In genomic region chr12:86634706-86635410, GRCh38 we compare ENCODE assay signal across 22 cellular contexts.
DNase-seq lines count a peak whose midpoint lies in the region; ATAC-seq, FAIRE-seq and TF ChIP-seq lines count a peak whose summit lies in the region.
"Had no signal": no experiment of that assay in that cellular context is flagged by ENCODE, and none has a peak within 500 bp of the region (broad histone marks: within the 10 kb centered on the region; RNA-seq: fewer than 3 reads in every experiment).

No MANE protein-coding gene starts in this region.

- CTCF ChIA-PET in PC-3 (lab: Charles Lee), result no interaction called here
- CTCF ChIA-PET in endothelial cell of umbilical vein (lab: Charles Lee), result interaction anchor here (1.0 to 1.2 kb wide), 2 partner anchors 15 to 16 kb away, joined by 3 to 4 read pairs; no protein-coding TSS in a partner anchor

- no TSS peak for BruUV-seq in PC-3 (replicated peaks; lab: Mats Ljungman, UMichigan)
- no TSS peak for BruUV-seq in endothelial cell of umbilical vein (replicated peaks; lab: Mats Ljungman, UMichigan)

- peak overlapping the region; percentile 15; the same call in 1 of the 2 replicates for H3K4me3 ChIP-seq in PC-3 (ENCODE audit: low read length)
- H3K4me3 ChIP-seq in endothelial cell of umbilical vein (replicated peaks in 1 of 3; ENCODE audit: insufficient read depth in 1 of 3, low read depth in 1 of 3, low read length in 3 of 3), result no peak overlapping the region
- H3K4me3 ChIP-seq in coronary artery, result no peak overlapping the region
- H3K4me3 ChIP-seq in upper lobe of right lung, result no peak overlapping the region
- no peak overlapping the region for H3K4me3 ChIP-seq in WERI-Rb-1 (ENCODE audit: low read depth, low read length)
- H3K4me3 ChIP-seq: esophagus muscularis mucosa, thyroid gland had no signal

- no peaks in the 10 kb centered on the region for H3K9me1 ChIP-seq in endothelial cell of umbilical vein (replicated peaks; ENCODE audit: control insufficient read depth, extremely low read depth, insufficient read depth, low read length)

- H3K9me2 ChIP-seq in PC-3 (replicated peaks; ENCODE audit: low read length), result no peaks in the 10 kb centered on the region

- no peaks in the 10 kb centered on the region for H3K27me3 ChIP-seq in PC-3 (ENCODE audit: low read length)
- H3K27me3 ChIP-seq in endothelial cell of umbilical vein (ENCODE audit: control insufficient read depth in 2 of 2, insufficient read depth in 2 of 2, low read length in 2 of 2), result no peaks in the 10 kb centered on the region
- H3K27me3 ChIP-seq in upper lobe of right lung, result no peaks in the 10 kb centered on the region
- H3K27me3 ChIP-seq in WERI-Rb-1 (ENCODE audit: insufficient read depth, low read depth, severe bottlenecking), result no peaks in the 10 kb centered on the region
- H3K27me3 ChIP-seq: esophagus muscularis mucosa, thyroid gland had no signal

- intact Hi-C loops in PC-3 (cut with micrococcal nuclease), result no loop called here
- intact Hi-C loops in endothelial cell of umbilical vein (cut with micrococcal nuclease), result no loop called here
- intact Hi-C loops in Right ventricle myocardium superior (cut with DNase I), result no loop called here
- intact Hi-C loops in upper lobe of right lung (cut with DNase I), result no loop called here

- H3K9ac ChIP-seq in PC-3 (ENCODE audit: low read length), result peak overlapping the region; percentile 11; the same call in 1 of the 2 replicates
- no peak overlapping the region for H3K9ac ChIP-seq in endothelial cell of umbilical vein (replicated peaks; ENCODE audit: extremely low read depth, insufficient read depth, low read length)
- H3K9ac ChIP-seq: parathyroid adenoma had no signal

- no peaks in the 10 kb centered on the region for H3F3A ChIP-seq in PC-3 (ENCODE audit: low read length, unreplicated experiment)

- H3K79me2 ChIP-seq in PC-3 (ENCODE audit: low read length) (no peaks in the 10 kb centered on the region), endothelial cell of umbilical vein (ENCODE audit: control insufficient read depth, insufficient read depth, low read length) (no peaks in the 10 kb centered on the region)
- H3K79me2 ChIP-seq: parathyroid adenoma had no signal

- H2AFZ ChIP-seq in PC-3 (ENCODE audit: low read length), result peak overlapping the region; percentile 67
- H2AFZ ChIP-seq in endothelial cell of umbilical vein (ENCODE audit: low read depth, low read length), result no peak overlapping the region
- H2AFZ ChIP-seq: parathyroid adenoma had no signal

- DNase-seq in EL, result peak; percentile 3
- DNase-seq in PC-3, result peak; percentile 87
- no peak for DNase-seq in endothelial cell of umbilical vein (ENCODE audit: low read depth, low spot score)
- peak; percentile 57 for DNase-seq in kidney tubule cell (ENCODE audit: low spot score)
- DNase-seq in coronary artery (ENCODE audit: low spot score), result no peak
- no peak for DNase-seq in Right ventricle myocardium superior
- no peak for DNase-seq in upper lobe of right lung
- DNase-seq in WERI-Rb-1, result no peak
- DNase-seq: activated CD4-positive, alpha-beta T cell treated with anti-CD3 and anti-CD28 coated beads for 4 hours; activated CD8-positive, alpha-beta memory T cell treated with anti-CD3 and anti-CD28 coated beads, Interleukin-2, amount 10 ng/mL, durations not matched to agents 7 days and 5 days; activated naive CD8-positive, alpha-beta T cell treated with anti-CD3 and anti-CD28 coated beads, Interleukin-2, amount 10 ng/mL, durations not matched to agents 7 days and 5 days; CD8-positive, alpha-beta memory T cell; head of caudate nucleus; NCI-H1694; NCI-H2227 treated with DMSO at 0.1 percent for 48 hours; stimulated activated CD4-positive, alpha-beta T cell treated with anti-CD3 and anti-CD28 coated beads, Interleukin-1b, Interleukin-23, amount 100 ng/mL, for 48 hours; stimulated activated naive CD4-positive, alpha-beta T cell; thyroid gland had no signal

- H3K36me3 ChIP-seq in PC-3 (ENCODE audit: low read depth, low read length) (no peaks in the 10 kb centered on the region), endothelial cell of umbilical vein (ENCODE audit: control insufficient read depth in 2 of 2, extremely low read depth in 1 of 2, insufficient read depth in 2 of 2, low read length in 2 of 2) (no peaks in the 10 kb centered on the region), upper lobe of right lung (no peaks in the 10 kb centered on the region), WERI-Rb-1 (no peaks in the 10 kb centered on the region)
- H3K36me3 ChIP-seq: esophagus muscularis mucosa, thyroid gland had no signal

- H3K9me3 ChIP-seq in PC-3 (ENCODE audit: low read length) (peaks cover 8% of the 10 kb centered on the region; the same call in 1 of the 2 replicates), endothelial cell of umbilical vein (replicated peaks; ENCODE audit: control insufficient read depth, insufficient read depth, low read length) (no peaks in the 10 kb centered on the region), upper lobe of right lung (no peaks in the 10 kb centered on the region), WERI-Rb-1 (ENCODE audit: severe bottlenecking) (no peaks in the 10 kb centered on the region)
- H3K9me3 ChIP-seq: esophagus muscularis mucosa, thyroid gland had no signal

- TF ChIP-seq CTCF in PC-3 (conservative IDR thresholded peaks at IDR 0.05; ENCODE audit: low read depth, low read length) (no peak), endothelial cell of umbilical vein (IDR thresholded peaks at IDR 0.05; ENCODE audit: extremely low read depth in 1 of 2, insufficient read depth in 1 of 2, low read depth in 1 of 2, low read length in 2 of 2) (no peak), coronary artery (IDR thresholded peaks at IDR 0.05) (no peak), upper lobe of right lung (IDR thresholded peaks at IDR 0.05) (no peak), WERI-Rb-1 (IDR thresholded peaks at IDR 0.05; ENCODE audit: low read depth, low read length) (no peak)

- peak overlapping the region; percentile 79 for H3K27ac ChIP-seq in PC-3 (ENCODE audit: low read length)
- H3K27ac ChIP-seq in endothelial cell of umbilical vein (ENCODE audit: insufficient read depth, low read depth, low read length), result no peak overlapping the region
- no peak overlapping the region for H3K27ac ChIP-seq in coronary artery
- no peak overlapping the region for H3K27ac ChIP-seq in upper lobe of right lung
- H3K27ac ChIP-seq in WERI-Rb-1, result no peak overlapping the region
- H3K27ac ChIP-seq: esophagus muscularis mucosa, parathyroid adenoma, thyroid gland had no signal

- POLR2A ChIA-PET in PC-3 (lab: Charles Lee; ENCODE audit: unreplicated experiment), result interaction anchor here (0.7 kb wide), 1 partner anchor 74 kb away, joined by 4 read pairs; no protein-coding TSS in a partner anchor
- POLR2A ChIA-PET in endothelial cell of umbilical vein (lab: Charles Lee), result no interaction called here

- H3K4me1 ChIP-seq in PC-3 (ENCODE audit: insufficient read depth, low read length), result peaks cover 16% of the 10 kb centered on the region
- H3K4me1 ChIP-seq in endothelial cell of umbilical vein (ENCODE audit: control insufficient read depth, extremely low read depth, insufficient read depth, low read length), result no peaks in the 10 kb centered on the region
- no peaks in the 10 kb centered on the region for H3K4me1 ChIP-seq in upper lobe of right lung
- H3K4me1 ChIP-seq: esophagus muscularis mucosa, parathyroid adenoma, thyroid gland had no signal

- H4K20me1 ChIP-seq in PC-3 (ENCODE audit: low read length), result no peaks in the 10 kb centered on the region
- H4K20me1 ChIP-seq in endothelial cell of umbilical vein (replicated peaks; ENCODE audit: control insufficient read depth, extremely low read depth, insufficient read depth, low read length), result no peaks in the 10 kb centered on the region

- TF ChIP-seq POLR2A in endothelial cell of umbilical vein (IDR thresholded peaks at IDR 0.05; ENCODE audit: low read depth, low read length), result no peak

- no peak for FAIRE-seq in endothelial cell of umbilical vein (lab: Jason Lieb, UNC)

- ATAC-seq in PC-3, result peak; percentile 97
- ATAC-seq in Right ventricle myocardium superior (ENCODE audit: poor library complexity), result no peak
- no peak for ATAC-seq in upper lobe of right lung
- ATAC-seq: activated CD8-positive, alpha-beta memory T cell treated with anti-CD3 and anti-CD28 coated beads, Interleukin-2, amount 10 ng/mL, durations not matched to agents 7 days and 5 days; activated T-helper 17 cell treated with anti-CD3 and anti-CD28 coated beads, Interleukin-2, amount 50 U/mL, for 72 hours; Panc1 had no signal

- dilution Hi-C loops in endothelial cell of umbilical vein (cut with MboI; ENCODE audit: extremely low pct_ligation_motif_present, low sequenced_read_pairs), result no loop called here

- H3K4me2 ChIP-seq in PC-3 (ENCODE audit: low read length) (peak overlapping the region; percentile 58), endothelial cell of umbilical vein (ENCODE audit: insufficient read depth, low read length) (no peak overlapping the region)

TF ChIP-seq in endothelial cell of umbilical vein, 7 proteins besides CTCF, POLR2A, EP300 and RAD21:
- TF ChIP-seq FOS (IDR thresholded peaks at IDR 0.05; ENCODE audit: borderline replicate concordance, insufficient read depth, low read length), result peak; percentile 9
- no peak for TF ChIP-seq EZH2 (IDR thresholded peaks at IDR 0.05; ENCODE audit: borderline replicate concordance, low read depth, low read length, severe bottlenecking)
TF ChIP-seq in endothelial cell of umbilical vein: peak in this region for 1.

Comparison
In these comparisons a context has a peak if more than half of its experiments do, and no peak if none do; other contexts are left out.
1. DNase-seq: peak in EL (single experiment), PC-3 (single experiment) and kidney tubule cell (single experiment); none in endothelial cell of umbilical vein (single experiment), coronary artery (single experiment), Right ventricle myocardium superior (single experiment), upper lobe of right lung (single experiment) and WERI-Rb-1 (single experiment).